In the genomic region with DNA sequence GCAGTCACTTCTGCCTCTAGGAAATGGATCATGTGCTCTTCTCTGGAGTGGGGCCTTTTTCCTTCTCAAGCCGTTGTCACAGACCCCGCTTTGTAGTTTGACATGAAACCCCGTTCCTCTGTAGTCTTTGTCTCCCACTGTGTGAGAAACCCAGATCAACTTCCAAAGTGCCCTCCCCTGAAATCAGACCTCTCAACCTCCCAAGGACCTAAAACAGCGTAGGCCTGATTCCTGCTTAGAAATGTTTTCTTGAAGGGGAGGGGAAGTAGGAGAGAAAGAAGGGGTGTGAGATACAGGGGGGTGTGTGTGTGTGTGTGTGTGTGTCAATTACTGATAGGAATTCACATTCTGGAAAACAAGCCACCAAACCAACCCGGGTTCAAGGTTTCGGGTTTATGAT, we compare ENCODE assay signal across 11 cellular contexts. TPM values are rescaled to one million over a fixed set of nuclear protein-coding genes. Genes with fewer than 3 reads are reported as not detected.
DNase-seq lines count a peak whose midpoint lies in the region; ATAC-seq and TF ChIP-seq lines count a peak whose summit lies in the region.
"Had no signal": no experiment of that assay in that cellular context is flagged by ENCODE, and none has a peak within 500 bp of the region (broad histone marks: within the 10 kb centered on the region; RNA-seq: fewer than 3 reads in every experiment).

No MANE protein-coding gene starts in this region.

- H4K20me1 ChIP-seq in BLaER1, result peaks cover 60% of the 10 kb centered on the region

- ATAC-seq in memory B cell (ENCODE audit: low read depth) (no peak), HG03457 (IDR thresholded peaks at IDR 0.05; ENCODE audit: unreplicated experiment) (no peak), left lobe of liver (no peak)

- H3K27ac Mint-ChIP-seq in memory B cell, result peak overlapping the region; percentile 38

- H3K4me1 Mint-ChIP-seq in memory B cell, result peaks cover 26% of the 10 kb centered on the region

- no peaks in the 10 kb centered on the region for H3K9me3 Mint-ChIP-seq in memory B cell

- H3K27me3 Mint-ChIP-seq in memory B cell, result no peaks in the 10 kb centered on the region

- H3K36me3 ChIP-seq in BLaER1, result no peaks in the 10 kb centered on the region
- H3K36me3 ChIP-seq in HUES6 (ENCODE audit: control insufficient read depth, insufficient read depth, low read length), result no peaks in the 10 kb centered on the region
- H3K36me3 ChIP-seq: upper lobe of left lung had no signal

- H3K9ac ChIP-seq in BLaER1, result peak overlapping the region; percentile 92
- H3K9ac ChIP-seq in HUES6 (ENCODE audit: low read length), result no peak overlapping the region

- in situ Hi-C loops in astrocyte of the cerebellum (cut with HindIII; ENCODE audit: low sequenced_read_pairs), result loop anchor here (25.0 kb wide), 1 partner anchor 186 kb away; a partner anchor contains a TSS

- H3K9me3 ChIP-seq in BLaER1 (no peaks in the 10 kb centered on the region), HUES6 (ENCODE audit: control insufficient read depth, insufficient read depth, low read depth, low read length) (0 out of 2 replicates have a peak, but pooled peaks cover 3% of the 10 kb centered on the region)
- H3K9me3 ChIP-seq: upper lobe of left lung had no signal

- H3K27me3 ChIP-seq in BLaER1 (no peaks in the 10 kb centered on the region), HUES6 (ENCODE audit: control insufficient read depth, insufficient read depth, low read length) (no peaks in the 10 kb centered on the region)
- H3K27me3 ChIP-seq: upper lobe of left lung had no signal

- H3K27ac ChIP-seq in BLaER1, result peak overlapping the region; percentile 89; the same call in 1 of the 2 replicates
- H3K27ac ChIP-seq in HUES6 (ENCODE audit: low read depth, low read length), result no peak overlapping the region

- DNase-seq in astrocyte of the cerebellum (ENCODE audit: low read depth) (no peak), memory B cell (ENCODE audit: low spot score in 2 of 2) (no peak), hypothalamus (lab: John Stamatoyannopoulos, UW) (no peak), left lobe of liver (ENCODE audit: low spot score) (no peak), NCI-H1930 (lab: John Stamatoyannopoulos, UW) (no peak)
- DNase-seq: activated CD4-positive, CD25-positive, alpha-beta regulatory T cell; upper lobe of left lung had no signal

- H3K4me3 Mint-ChIP-seq in memory B cell, result peak overlapping the region; percentile 87

- peak overlapping the region; percentile 99 for H3K4me3 ChIP-seq in BLaER1
- H3K4me3 ChIP-seq in HUES6 (ENCODE audit: low read depth, low read length), result peak overlapping the region; percentile 81
- peak overlapping the region; percentile 80 for H3K4me3 ChIP-seq in astrocyte of the cerebellum (ENCODE audit: low read depth, low read length)

- H3K36me3 Mint-ChIP-seq in memory B cell, result peaks cover 2% of the 10 kb centered on the region

- H3K4me1 ChIP-seq in BLaER1, result peaks cover 55% of the 10 kb centered on the region
- peaks cover 37% of the 10 kb centered on the region for H3K4me1 ChIP-seq in HUES6 (ENCODE audit: control insufficient read depth, insufficient read depth, low read length)

- H3K4me2 ChIP-seq in BLaER1, result peak overlapping the region; percentile 94

- no peak for TF ChIP-seq CTCF in astrocyte of the cerebellum (IDR thresholded peaks at IDR 0.05; ENCODE audit: low read depth, low read length, missing control alignments)

RNA-seq across cellular contexts. Expression of a gene that starts 1.5 kb away (rescaled TPM):
- total RNA-seq in left lobe of liver, result 9.8 TPM

RNA-seq across cellular contexts. Expression of a gene that starts 15.9 kb away (rescaled TPM):
- total RNA-seq in left lobe of liver, result not detected
- total RNA-seq: H4, upper lobe of left lung had no signal

RNA-seq across cellular contexts. Expression of a gene that starts 49.7 kb away (rescaled TPM):
- total RNA-seq in left lobe of liver, result 8.9 TPM
